8 cellular contexts compared by ENCODE assay signal in genomic region chr9:32251539-32251938, GRCh38.
DNase-seq lines count a peak whose midpoint lies in the region; ATAC-seq and TF ChIP-seq lines count a peak whose summit lies in the region.

No MANE protein-coding gene starts in this region.

- H3K36me3 Mint-ChIP-seq in activated T-cell treated with anti-CD3 and anti-CD28 coated beads, Interleukin-2, amount 50 U/mL, for 24 hours (ENCODE audit: low read depth) = no peaks in the 10 kb centered on the region
- peaks cover 11% of the 10 kb centered on the region for H3K36me3 Mint-ChIP-seq in GM23338 (ENCODE audit: low read depth)

- no TSS peak for BruUV-seq in PC-9 (replicated peaks; lab: Mats Ljungman, UMichigan)

- TF ChIP-seq POLR2A in body of pancreas (IDR thresholded peaks at IDR 0.05) = no peak
- no peak for TF ChIP-seq POLR2A in stomach (IDR thresholded peaks at IDR 0.05)

- H3K27ac Mint-ChIP-seq in activated T-cell treated with anti-CD3 and anti-CD28 coated beads, Interleukin-2, amount 50 U/mL, for 24 hours = no peak overlapping the region
- H3K27ac Mint-ChIP-seq in GM23338 = no peak overlapping the region

- H3K27ac ChIP-seq in GM23338 (ENCODE audit: low read depth) = no peak overlapping the region
- H3K27ac ChIP-seq in PC-9 = no peak overlapping the region
- no peak overlapping the region for H3K27ac ChIP-seq in body of pancreas
- H3K27ac ChIP-seq in stomach = no peak overlapping the region

- H3K27me3 ChIP-seq in GM23338 (ENCODE audit: insufficient read depth) (no peaks in the 10 kb centered on the region), PC-9 (ENCODE audit: insufficient read depth, low read depth) (no peaks in the 10 kb centered on the region), body of pancreas (no peaks in the 10 kb centered on the region), stomach (no peaks in the 10 kb centered on the region)

- H3K4me2 ChIP-seq in GM23338 (no peak overlapping the region), PC-9 (peak overlapping the region; percentile 42; the same call in 1 of the 2 replicates)

- H3K27me3 Mint-ChIP-seq in activated T-cell treated with anti-CD3 and anti-CD28 coated beads, Interleukin-2, amount 50 U/mL, for 24 hours = peaks cover 10% of the 10 kb centered on the region
- H3K27me3 Mint-ChIP-seq in GM23338 (ENCODE audit: insufficient read depth, low read depth, poor library complexity) = peaks cover 3% of the 10 kb centered on the region

- H2AFZ ChIP-seq in GM23338 (no peak overlapping the region), PC-9 (no peak overlapping the region)

- H3K4me1 ChIP-seq in GM23338 (ENCODE audit: insufficient read depth) = no peaks in the 10 kb centered on the region
- no peaks in the 10 kb centered on the region for H3K4me1 ChIP-seq in PC-9 (replicated peaks; ENCODE audit: insufficient read depth)
- H3K4me1 ChIP-seq in body of pancreas = no peaks in the 10 kb centered on the region
- H3K4me1 ChIP-seq in stomach = peaks cover 0 to 7% (median 0%) of the 10 kb centered on the region in 4 donors

- CTCF ChIA-PET in PC-9 (lab: Charles Lee) = interaction anchor here (1.0 kb wide), 1 partner anchor 412 kb away, joined by 3 read pairs; no protein-coding TSS in a partner anchor

- ATAC-seq in GM23338 (peak; percentile 97), body of pancreas (peak; percentile 63)

- WGBS in body of pancreas, 2 donors = 1 to 2% methylated on average over 5 of the region's 5 CpGs
- 2 to 5% (median 3%) methylated on average over 5 of the region's 5 CpGs for WGBS in stomach, 5 donors

- H3K4me3 ChIP-seq in GM23338 = no peak overlapping the region
- H3K4me3 ChIP-seq in PC-9 = no peak overlapping the region
- no peak overlapping the region for H3K4me3 ChIP-seq in body of pancreas
- H3K4me3 ChIP-seq in stomach = no peak overlapping the region

- H3K4me3 Mint-ChIP-seq in activated T-cell treated with anti-CD3 and anti-CD28 coated beads, Interleukin-2, amount 50 U/mL, for 24 hours = no peak overlapping the region
- H3K4me3 Mint-ChIP-seq in GM23338 = no peak overlapping the region

- TF ChIP-seq CTCF in GM23338 (conservative IDR thresholded peaks at IDR 0.05; ENCODE audit: low read depth in 2 of 2) (peak; percentile 89 to 92), PC-9 (conservative IDR thresholded peaks at IDR 0.05) (peak; percentile 71), body of pancreas (IDR thresholded peaks at IDR 0.05) (peak; percentile 32 to 72 (median 61)), stomach (IDR thresholded peaks at IDR 0.05) (peak in 4 of 7 experiments; percentile 38 to 48 (median 43))

- no peaks in the 10 kb centered on the region for H3K4me1 Mint-ChIP-seq in activated T-cell treated with anti-CD3 and anti-CD28 coated beads, Interleukin-2, amount 50 U/mL, for 24 hours (ENCODE audit: low read depth)
- H3K4me1 Mint-ChIP-seq in GM23338 = peaks cover 2% of the 10 kb centered on the region

- H3F3A ChIP-seq in GM23338 (replicated peaks; ENCODE audit: low read depth) (no peaks in the 10 kb centered on the region), PC-9 (ENCODE audit: insufficient read depth, low read depth) (no peaks in the 10 kb centered on the region)

- POLR2A ChIA-PET in PC-9 (lab: Charles Lee; ENCODE audit: unreplicated experiment) = no interaction called here

- H3K79me2 ChIP-seq in GM23338 (replicated peaks; ENCODE audit: insufficient read depth) = no peaks in the 10 kb centered on the region
- no peaks in the 10 kb centered on the region for H3K79me2 ChIP-seq in PC-9 (ENCODE audit: low read depth)

- no peaks in the 10 kb centered on the region for H3K9me3 Mint-ChIP-seq in activated T-cell treated with anti-CD3 and anti-CD28 coated beads, Interleukin-2, amount 50 U/mL, for 24 hours
- peaks cover 13% of the 10 kb centered on the region for H3K9me3 Mint-ChIP-seq in GM23338

- H3K36me3 ChIP-seq in GM23338 (ENCODE audit: insufficient read depth) (no peaks in the 10 kb centered on the region), PC-9 (ENCODE audit: low read depth) (no peaks in the 10 kb centered on the region), body of pancreas (replicated peaks in 1 of 2; ENCODE audit: insufficient read depth in 1 of 2, low read depth in 2 of 2) (no peaks in the 10 kb centered on the region), stomach (no peaks in the 10 kb centered on the region)

- H4K20me1 ChIP-seq in GM23338 (replicated peaks; ENCODE audit: insufficient read depth) (no peaks in the 10 kb centered on the region), PC-9 (ENCODE audit: insufficient read depth) (no peaks in the 10 kb centered on the region)

- TF ChIP-seq EP300 in stomach (IDR thresholded peaks at IDR 0.05) = no peak

- H3K9me3 ChIP-seq in PC-9 (ENCODE audit: insufficient read depth, low read depth) (no peaks in the 10 kb centered on the region), body of pancreas (no peaks in the 10 kb centered on the region), stomach (peaks cover 0 to 3% (median 0%) of the 10 kb centered on the region in 4 donors)

- H3K9me2 ChIP-seq in GM23338 (ENCODE audit: insufficient read depth) (no peaks in the 10 kb centered on the region), PC-9 (ENCODE audit: insufficient read depth) (no peaks in the 10 kb centered on the region)

- intact Hi-C loops in PC-9 (cut with micrococcal nuclease; ENCODE audit: unreplicated experiment) (loop anchor here (2.0 kb wide), 1 partner anchor 413 kb away; no protein-coding TSS in a partner anchor), body of pancreas (cut with DNase I) (no loop called here), stomach (cut with DNase I; ENCODE audit: low total_unique reads) (no loop called here)

- peak; percentile 3 for DNase-seq in activated T-cell treated with anti-CD3 and anti-CD28 coated beads for 4 hours
- no peak for DNase-seq in activated T-cell treated with anti-CD3 and anti-CD28 coated beads, Interleukin-2, amount 50 U/mL, for 24 hours
- DNase-seq in GM23338 (ENCODE audit: low spot score) = peak; percentile 88
- peak; percentile 46 to 68 for DNase-seq in Kasumi-1 (lab: John Stamatoyannopoulos, UW)
- peak; percentile 20 to 35 for DNase-seq in PC-9
- peak; percentile 47 to 59 (median 54) for DNase-seq in body of pancreas
- peak; percentile 47 for DNase-seq in kidney tubule cell (ENCODE audit: low spot score)
- peak; percentile 41 for DNase-seq in stomach

TF ChIP-seq in GM23338, 12 proteins besides CTCF, POLR2A, EP300 and RAD21 (continues in another document):
- TF ChIP-seq NANOG (IDR thresholded peaks at IDR 0.05; ENCODE audit: borderline replicate concordance) (no peak), ETS1 (IDR thresholded peaks at IDR 0.05) (no peak), POLR2AphosphoS5 (IDR thresholded peaks at IDR 0.05; ENCODE audit: low read depth) (no peak)
